ENCODE assay signal across 27 cellular contexts in the genomic region with DNA sequence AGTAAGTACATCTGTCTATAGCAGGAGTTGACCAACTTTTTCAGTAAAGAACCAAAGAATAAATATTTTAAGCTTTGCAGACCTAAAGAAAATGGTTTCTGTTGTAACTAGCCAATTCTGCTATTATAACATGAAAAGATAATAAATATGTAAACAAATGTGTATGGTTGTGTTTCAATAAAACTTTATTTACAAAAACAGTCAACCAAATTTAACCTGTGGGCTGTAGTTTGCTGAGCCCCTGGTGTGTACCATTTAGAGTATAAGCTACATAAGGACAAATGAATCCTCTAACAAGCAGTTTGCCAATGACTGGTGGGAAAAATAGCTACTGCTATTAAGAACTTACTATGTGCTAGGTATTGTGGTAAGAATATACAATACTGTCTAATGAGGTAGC.
"Had no signal": no experiment of that assay in that cellular context is flagged by ENCODE, and none has a peak within 500 bp of the region (broad histone marks: within the 10 kb centered on the region; RNA-seq: fewer than 3 reads in every experiment).

No MANE protein-coding gene starts in this region.

- ATAC-seq: effector memory CD8-positive, alpha-beta T cell; esophagus mucosa; foreskin keratinocyte; gastrocnemius medialis; gastroesophageal sphincter; heart left ventricle had no signal

- H3K4me1 ChIP-seq: colonic mucosa, esophagus muscularis mucosa, esophagus squamous epithelium, foreskin keratinocyte, gastrocnemius medialis, gastroesophageal sphincter had no signal

- H3K9me3 ChIP-seq: colonic mucosa, esophagus muscularis mucosa, esophagus squamous epithelium, gastrocnemius medialis, gastroesophageal sphincter, heart left ventricle, heart right ventricle had no signal

- H3K27me3 ChIP-seq: colonic mucosa, dorsolateral prefrontal cortex, esophagus muscularis mucosa, esophagus squamous epithelium, gastrocnemius medialis, gastroesophageal sphincter, heart left ventricle, heart right ventricle had no signal

- DNase-seq: colonic mucosa; cortex of kidney; dorsolateral prefrontal cortex; effector CD4-positive, alpha-beta T cell; effector CD8-positive, alpha-beta T cell; effector memory CD4-positive, alpha-beta T cell; effector memory CD8-positive, alpha-beta T cell; endodermal cell; erythroblast; esophagus squamous epithelium; foreskin fibroblast; foreskin keratinocyte; foreskin melanocyte; gastrocnemius medialis; glutamatergic neuron; head of caudate nucleus; heart left ventricle; heart right ventricle had no signal

- FAIRE-seq: colon, endometrium, endothelial cell of umbilical vein, frontal cortex had no signal

- H3K27ac ChIP-seq: colonic mucosa, coronary artery, dorsolateral prefrontal cortex, epithelial cell of prostate, esophagus muscularis mucosa, esophagus squamous epithelium, foreskin keratinocyte, gastrocnemius medialis, gastroesophageal sphincter, heart left ventricle had no signal

- H3K4me3 ChIP-seq: colonic mucosa, coronary artery, dorsolateral prefrontal cortex, esophagus muscularis mucosa, esophagus squamous epithelium, gastrocnemius medialis, gastroesophageal sphincter, heart left ventricle, heart right ventricle had no signal

- H3K36me3 ChIP-seq: colonic mucosa, esophagus muscularis mucosa, esophagus squamous epithelium, gastrocnemius medialis, gastroesophageal sphincter, heart left ventricle, heart right ventricle had no signal
